19 cellular contexts compared by ENCODE assay signal in genomic region chr16:49434733-49435132, GRCh38.
"Had no signal": no experiment of that assay in that cellular context is flagged by ENCODE, and none has a peak within 500 bp of the region (broad histone marks: within the 10 kb centered on the region; RNA-seq: fewer than 3 reads in every experiment).

No MANE protein-coding gene starts in this region.

- H3K4me3 Mint-ChIP-seq: memory B cell had no signal

- H3K36me3 ChIP-seq: esophagus muscularis mucosa, gastroesophageal sphincter, heart right ventricle, left lung had no signal

- H3K27ac ChIP-seq: coronary artery, dorsolateral prefrontal cortex, esophagus muscularis mucosa, foreskin keratinocyte, gastroesophageal sphincter, heart right ventricle, left lung had no signal

- H3K27ac Mint-ChIP-seq: memory B cell had no signal

- ATAC-seq: foreskin keratinocyte, gastroesophageal sphincter, heart right ventricle, left cardiac atrium, left lung, left ventricle myocardium superior had no signal

- H3K4me3 ChIP-seq: coronary artery, dorsolateral prefrontal cortex, esophagus muscularis mucosa, gastroesophageal sphincter, heart right ventricle, left lung, lung had no signal

- H3K36me3 Mint-ChIP-seq: memory B cell had no signal

- H3K4me1 Mint-ChIP-seq: memory B cell had no signal

- H3K9me3 ChIP-seq: esophagus muscularis mucosa, gastroesophageal sphincter, heart right ventricle, left lung had no signal

- DNase-seq: dermis blood vessel endothelial cell; dorsolateral prefrontal cortex; effector CD4-positive, alpha-beta T cell; effector memory CD4-positive, alpha-beta T cell; foreskin keratinocyte; head of caudate nucleus; heart right ventricle; hippocampal formation; left cardiac atrium; left lung; left ventricle myocardium superior; mammary epithelial cell; mesendoderm; midbrain had no signal

- H3K4me1 ChIP-seq: esophagus muscularis mucosa, foreskin keratinocyte, gastroesophageal sphincter, left lung had no signal

- H3K27me3 ChIP-seq: esophagus muscularis mucosa, foreskin keratinocyte, left lung had no signal
